ENCODE assay signal across 8 cellular contexts in the genomic region with DNA sequence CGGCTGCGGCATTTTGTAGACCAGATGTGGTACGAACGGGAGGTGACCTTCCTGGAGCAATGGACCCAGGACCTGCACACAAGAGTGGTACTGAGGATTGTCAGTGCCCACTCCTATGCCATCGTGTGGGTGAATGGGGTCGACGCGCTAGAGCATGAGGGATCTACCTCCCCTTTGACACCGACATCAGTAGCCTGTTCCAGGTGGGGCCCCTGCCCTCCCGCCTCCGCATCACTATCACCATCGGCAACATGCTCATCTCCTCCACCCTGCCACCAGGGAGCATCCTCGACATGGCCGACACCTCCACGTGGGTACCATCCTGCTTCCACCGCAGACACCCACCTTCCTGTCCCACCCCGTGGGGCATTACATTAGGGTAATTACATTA. TPM values are rescaled to one million over a fixed set of nuclear protein-coding genes. Genes with fewer than 3 reads are reported as not detected.
DNase-seq lines count a peak whose midpoint lies in the region; ATAC-seq and TF ChIP-seq lines count a peak whose summit lies in the region.

No MANE protein-coding gene starts in this region.

- POLR2A ChIA-PET in Panc1 (lab: Charles Lee): no interaction called here
- POLR2A ChIA-PET in naive thymus-derived CD8-positive, alpha-beta T cell (lab: Charles Lee): interaction anchor here (1.3 to 2.7 kb wide), 3 partner anchors 12 to 1538 kb away, joined by 3 to 18 read pairs (median 4); a partner anchor contains a TSS

- DNase-seq in activated naive CD4-positive, alpha-beta T cell treated with anti-CD3 and anti-CD28 coated beads for 36 hours: peak; percentile 13
- no peak for DNase-seq in activated naive CD4-positive, alpha-beta T cell (lab: John Stamatoyannopoulos, UW)
- DNase-seq in Panc1 (ENCODE audit: low read depth, low spot score) (no peak), coronary artery (ENCODE audit: low spot score) (no peak)
- DNase-seq in naive thymus-derived CD8-positive, alpha-beta T cell: peak in 6 of 10 donors; percentile 17 to 60 (median 35)

- H3K27me3 ChIP-seq in Panc1 (ENCODE audit: control insufficient read depth, insufficient read depth, low read length): no peaks in the 10 kb centered on the region

- TF ChIP-seq CTCF in Panc1 (IDR thresholded peaks at IDR 0.05): no peak
- TF ChIP-seq CTCF in coronary artery (IDR thresholded peaks at IDR 0.05): no peak

- ATAC-seq in Panc1 (no peak), HG03135 (IDR thresholded peaks at IDR 0.05; ENCODE audit: unreplicated experiment) (no peak), HG02610 (IDR thresholded peaks at IDR 0.05; ENCODE audit: unreplicated experiment) (no peak), HG02884 (IDR thresholded peaks at IDR 0.05; ENCODE audit: unreplicated experiment) (no peak)
- peak; percentile 6 to 35 for ATAC-seq in naive thymus-derived CD8-positive, alpha-beta T cell

- H3K4me3 Mint-ChIP-seq in activated naive CD4-positive, alpha-beta T cell treated with anti-CD3 and anti-CD28 coated beads for 36 hours: peak overlapping the region; percentile 93
- H3K4me3 Mint-ChIP-seq in naive thymus-derived CD8-positive, alpha-beta T cell: peak overlapping the region; percentile 89 to 99 (median 93)

- H3K27ac ChIP-seq in Panc1 (ENCODE audit: low read length) (no peak overlapping the region), coronary artery (peak overlapping the region in 1 of 2 donors; percentile 48)

- in situ Hi-C loops in Panc1 (cut with HindIII; ENCODE audit: low pct_unique_long_range_greater_than_20kb, low sequenced_read_pairs): no loop called here

- no peaks in the 10 kb centered on the region for H3K36me3 Mint-ChIP-seq in activated naive CD4-positive, alpha-beta T cell treated with anti-CD3 and anti-CD28 coated beads for 36 hours (ENCODE audit: low read depth)
- peaks cover 0 to 1% (median 0%) of the 10 kb centered on the region in 3 donors for H3K36me3 Mint-ChIP-seq in naive thymus-derived CD8-positive, alpha-beta T cell

- no peaks in the 10 kb centered on the region for H3K4me1 ChIP-seq in Panc1 (ENCODE audit: control insufficient read depth, insufficient read depth, low read length)

- H3K9me3 Mint-ChIP-seq in activated naive CD4-positive, alpha-beta T cell treated with anti-CD3 and anti-CD28 coated beads for 36 hours: no peaks in the 10 kb centered on the region
- no peaks in the 10 kb centered on the region for H3K9me3 Mint-ChIP-seq in naive thymus-derived CD8-positive, alpha-beta T cell

- no peaks in the 10 kb centered on the region for H3K27me3 Mint-ChIP-seq in activated naive CD4-positive, alpha-beta T cell treated with anti-CD3 and anti-CD28 coated beads for 36 hours (ENCODE audit: low read depth)
- H3K27me3 Mint-ChIP-seq in naive thymus-derived CD8-positive, alpha-beta T cell: no peaks in the 10 kb centered on the region

- no peaks in the 10 kb centered on the region for H3K36me3 ChIP-seq in Panc1 (ENCODE audit: control insufficient read depth, insufficient read depth, low read length)

- CTCF ChIA-PET in activated naive CD4-positive, alpha-beta T cell treated with anti-CD3 and anti-CD28 coated beads for 36 hours (lab: Charles Lee): interaction anchor here (0.8 to 2.7 kb wide), 3 partner anchors 13 to 30 kb away, joined by 3 to 16 read pairs (median 5); no protein-coding TSS in a partner anchor
- CTCF ChIA-PET in Panc1 (lab: Charles Lee): no interaction called here

- H3K4me1 Mint-ChIP-seq in activated naive CD4-positive, alpha-beta T cell treated with anti-CD3 and anti-CD28 coated beads for 36 hours (ENCODE audit: low read depth): peaks cover 32% of the 10 kb centered on the region
- H3K4me1 Mint-ChIP-seq in naive thymus-derived CD8-positive, alpha-beta T cell: peaks cover 15 to 27% (median 20%) of the 10 kb centered on the region in 4 donors

- no peak overlapping the region for H3K27ac Mint-ChIP-seq in activated naive CD4-positive, alpha-beta T cell treated with anti-CD3 and anti-CD28 coated beads for 36 hours
- peak overlapping the region; percentile 86 to 95 (median 93) for H3K27ac Mint-ChIP-seq in naive thymus-derived CD8-positive, alpha-beta T cell

- BruUV-seq in Panc1 (replicated peaks; lab: Mats Ljungman, UMichigan): no TSS peak

- peak overlapping the region; percentile 51 to 65 for H3K4me3 ChIP-seq in Panc1 (ENCODE audit: low read depth in 2 of 2, low read length in 2 of 2)
- H3K4me3 ChIP-seq in coronary artery: peak overlapping the region; percentile 71

- H3K9me3 ChIP-seq in Panc1 (ENCODE audit: control insufficient read depth, insufficient read depth, low read depth, low read length): no peaks in the 10 kb centered on the region

- intact Hi-C loops in activated naive CD4-positive, alpha-beta T cell treated with anti-CD3 and anti-CD28 coated beads for 36 hours (cut with micrococcal nuclease): loop anchor here (1.0 to 5.0 kb wide), 6 partner anchors 46 to 584 kb away; a partner anchor contains a TSS
- intact Hi-C loops in Panc1 (cut with micrococcal nuclease; ENCODE audit: unreplicated experiment): no loop called here

RNA-seq across cellular contexts. Expression of a gene that starts 46.2 kb away (rescaled TPM):
- total RNA-seq in activated naive CD4-positive, alpha-beta T cell treated with anti-CD3 and anti-CD28 coated beads for 36 hours: 10 to 100 TPM; 62.4 to 63.5 TPM
- 29.9 TPM for total RNA-seq in Panc1 (2021; ENCODE audit: unreplicated experiment)
- 21.8 TPM for polyA plus RNA-seq in Panc1 (2012; ENCODE audit: insufficient read length)
- total RNA-seq in naive thymus-derived CD8-positive, alpha-beta T cell: 10 to 100 TPM; 52.9 to 54.7 TPM
- polyA plus RNA-seq in naive thymus-derived CD8-positive, alpha-beta T cell: 10 to 100 TPM; 19.1 to 34.0 (median 24.6) TPM

Comparison
In these comparisons a context has a peak if more than half of its experiments do, and no peak if none do; other contexts are left out.
1. DNase-seq: peak in activated naive CD4-positive, alpha-beta T cell treated with anti-CD3 and anti-CD28 coated beads for 36 hours (single experiment) and naive thymus-derived CD8-positive, alpha-beta T cell (6 of 10); none in activated naive CD4-positive, alpha-beta T cell (0 of 4), Panc1 (single experiment) and coronary artery (single experiment).
2. ATAC-seq: peak in naive thymus-derived CD8-positive, alpha-beta T cell (2 of 2); none in Panc1 (single experiment), HG03135 (single experiment), HG02610 (single experiment) and HG02884 (single experiment).